Comparison of ENCODE assay signal across 9 cellular contexts in genomic region chr1:145287556-145287953, GRCh38. TPM values are rescaled to one million over a fixed set of nuclear protein-coding genes. Genes with fewer than 3 reads are reported as not detected.
DNase-seq lines count a peak whose midpoint lies in the region; ATAC-seq, FAIRE-seq and TF ChIP-seq lines count a peak whose summit lies in the region.
"Not testable (repeated sequence)": the region's sequence is repeated elsewhere in the genome, so short reads cannot be mapped to it uniquely, and the experiment has no call there.
"Had no signal": no experiment of that assay in that cellular context is flagged by ENCODE, and none has a peak within 500 bp of the region (broad histone marks: within the 10 kb centered on the region; RNA-seq: fewer than 3 reads in every experiment).

No MANE protein-coding gene starts in this region.

- TF ChIP-seq CTCF in astrocyte (IDR thresholded peaks at IDR 0.05; ENCODE audit: insufficient read depth, low read depth, low read length), result not testable (repeated sequence)
- TF ChIP-seq CTCF in foreskin keratinocyte (conservative IDR thresholded peaks at IDR 0.05) (peak; percentile 44), upper lobe of left lung (IDR thresholded peaks at IDR 0.05) (peak in 4 of 6 experiments; percentile 33 to 54 (median 42))

- H3K27ac Mint-ChIP-seq in astrocyte (ENCODE audit: unreplicated experiment), result not testable (repeated sequence)

- not testable (repeated sequence) for TF ChIP-seq POLR2A in upper lobe of left lung (IDR thresholded peaks at IDR 0.05)

- not testable (repeated sequence) for FAIRE-seq in astrocyte (lab: Jason Lieb, UNC)

- peak overlapping the region; percentile 82 for H3K4me2 ChIP-seq in astrocyte (ENCODE audit: low read length)

- H3K27me3 ChIP-seq in astrocyte (ENCODE audit: insufficient read depth, low read length); foreskin keratinocyte; upper lobe of left lung: not testable (repeated sequence)

- not testable (repeated sequence) for H3K36me3 ChIP-seq in astrocyte (ENCODE audit: insufficient read depth, low read length); upper lobe of left lung

- H3K9ac ChIP-seq in astrocyte (ENCODE audit: low read length), result peak overlapping the region; percentile 50

- H3K27me3 Mint-ChIP-seq in astrocyte (ENCODE audit: low read depth, unreplicated experiment), result not testable (repeated sequence)

- H3K4me3 ChIP-seq in astrocyte (ENCODE audit: insufficient read depth, low read depth, low read length), result peak overlapping the region; percentile 59
- H3K4me3 ChIP-seq in upper lobe of left lung, result peak overlapping the region in 3 of 4 donors; percentile 41 to 48 (median 43)

- DNase-seq in G401 (ENCODE audit: low spot score) (peak; percentile 80), NCI-H460 (ENCODE audit: extremely low read depth, low read depth) (peak; percentile 84), astrocyte (ENCODE audit: low read depth) (peak; percentile 61), foreskin keratinocyte (peak; percentile 63 to 86), mesenteric fat pad (ENCODE audit: low spot score) (peak; percentile 77), upper lobe of left lung (peak; percentile 43 to 79)
- DNase-seq in activated CD4-positive, alpha-beta T cell treated with anti-CD3 and anti-CD28 coated beads, Interleukin-2, amount 50 U/mL, for 1 hour, result peak; percentile 76
- peak; percentile 80 for DNase-seq in stimulated activated CD4-positive, alpha-beta T cell treated with anti-CD3 and anti-CD28 coated beads, Interleukin-12 subunit alpha, Interleukin-12 subunit beta, amount 100 ng/mL, for 4 hours

- H3K4me1 Mint-ChIP-seq in astrocyte (ENCODE audit: low read depth, unreplicated experiment), result not testable (repeated sequence)

- H3K9me3 Mint-ChIP-seq in astrocyte (ENCODE audit: unreplicated experiment), result not testable (repeated sequence)

- not testable (repeated sequence) for H3K79me2 ChIP-seq in astrocyte (ENCODE audit: insufficient read depth, low read length)

- H4K20me1 ChIP-seq in astrocyte (ENCODE audit: insufficient read depth, low read length), result not testable (repeated sequence)

- H2AFZ ChIP-seq in astrocyte (ENCODE audit: low read depth, low read length), result peak overlapping the region; percentile 52

- WGBS in upper lobe of left lung, 2 donors, result 2% methylated on average over 12 to 17 of the region's 24 CpGs

- in situ Hi-C loops in G401 (cut with HindIII; ENCODE audit: low sequenced_read_pairs), result not testable (repeated sequence)

- not testable (repeated sequence) for H3K4me1 ChIP-seq in astrocyte (ENCODE audit: insufficient read depth, low read length); foreskin keratinocyte; upper lobe of left lung

- not testable (repeated sequence) for H3K27ac ChIP-seq in astrocyte (ENCODE audit: low read depth, low read length); foreskin keratinocyte
- peak overlapping the region in 2 of 4 donors; percentile 39 to 67 for H3K27ac ChIP-seq in upper lobe of left lung

- H3K4me3 Mint-ChIP-seq in astrocyte (ENCODE audit: unreplicated experiment), result peak overlapping the region; percentile 85

- not testable (repeated sequence) for H3K36me3 Mint-ChIP-seq in astrocyte (ENCODE audit: low read depth, unreplicated experiment)

- H3K9me3 ChIP-seq in astrocyte (ENCODE audit: insufficient read depth, low read depth, low read length); upper lobe of left lung: not testable (repeated sequence)

- not testable (repeated sequence) for TF ChIP-seq EP300 in upper lobe of left lung (IDR thresholded peaks at IDR 0.05)

- ATAC-seq in foreskin keratinocyte; upper lobe of left lung (ENCODE audit: low FRiP score in 2 of 2): not testable (repeated sequence)

RNA-seq across cellular contexts. Expression of gene PPIAL4D, which starts 45.6 kb away (rescaled TPM):
- total RNA-seq in G401 (2014; rRNA removed; shearing (Covaris generic)), result not detected in 2 replicates
- not detected in 2 replicates for total RNA-seq in NCI-H460 (2014; rRNA removed; shearing (Covaris generic))
- polyA plus RNA-seq in NCI-H460 (2014; cell fraction: nucleus; rRNA removed), result not detected in 2 replicates
- total RNA-seq in astrocyte (not detected in 2 replicates), foreskin keratinocyte (not detected in 2 replicates), mesenteric fat pad (not detected), upper lobe of left lung (not detected)
- not detected in 2 replicates for polyA plus RNA-seq in foreskin keratinocyte
- total RNA-seq: cerebellum had no signal
